26 cellular contexts compared by ENCODE assay signal in genomic region chr4:91935217-91935616, GRCh38.
"Had no signal": no experiment of that assay in that cellular context is flagged by ENCODE, and none has a peak within 500 bp of the region (broad histone marks: within the 10 kb centered on the region; RNA-seq: fewer than 3 reads in every experiment).

No MANE protein-coding gene starts in this region.

- H3K4me1 ChIP-seq: ascending aorta, body of pancreas, Peyer's patch, SJCRH30 had no signal

- H3K36me3 ChIP-seq: ascending aorta, MG63, Peyer's patch, SJCRH30, WERI-Rb-1 had no signal

- H3K9me3 ChIP-seq: ascending aorta, body of pancreas, MG63, SJCRH30, SK-N-SH had no signal

- H3K27ac ChIP-seq: ascending aorta, body of pancreas, Peyer's patch, RWPE1, SJCRH30, WERI-Rb-1 had no signal

- H3K27me3 Mint-ChIP-seq: activated CD4-positive, alpha-beta memory T cell treated with anti-CD3 and anti-CD28 coated beads, Interleukin-2, amount 10 ng/mL, durations not matched to agents 7 days and 5 days; activated CD4-positive, alpha-beta T cell treated with anti-CD3 and anti-CD28 coated beads for 36 hours; activated naive CD4-positive, alpha-beta T cell treated with anti-CD3 and anti-CD28 coated beads, Interleukin-2, amount 50 U/mL, for 24 hours; activated T-helper 17 cell treated with anti-CD3 and anti-CD28 coated beads, Interleukin-2, amount 50 U/mL, for 72 hours had no signal

- H3K9ac ChIP-seq: SK-N-SH had no signal

- H3K4me3 Mint-ChIP-seq: activated CD4-positive, alpha-beta memory T cell treated with anti-CD3 and anti-CD28 coated beads, Interleukin-2, amount 10 ng/mL, durations not matched to agents 7 days and 5 days; activated CD4-positive, alpha-beta T cell treated with anti-CD3 and anti-CD28 coated beads for 36 hours; activated naive CD4-positive, alpha-beta T cell treated with anti-CD3 and anti-CD28 coated beads, Interleukin-2, amount 50 U/mL, for 24 hours; activated T-helper 17 cell treated with anti-CD3 and anti-CD28 coated beads, Interleukin-2, amount 50 U/mL, for 72 hours had no signal

- H3K27ac Mint-ChIP-seq: activated CD4-positive, alpha-beta memory T cell treated with anti-CD3 and anti-CD28 coated beads, Interleukin-2, amount 10 ng/mL, durations not matched to agents 7 days and 5 days; activated CD4-positive, alpha-beta T cell treated with anti-CD3 and anti-CD28 coated beads for 36 hours; activated naive CD4-positive, alpha-beta T cell treated with anti-CD3 and anti-CD28 coated beads, Interleukin-2, amount 50 U/mL, for 24 hours; activated T-helper 17 cell treated with anti-CD3 and anti-CD28 coated beads, Interleukin-2, amount 50 U/mL, for 72 hours had no signal

- H3K36me3 Mint-ChIP-seq: activated naive CD4-positive, alpha-beta T cell treated with anti-CD3 and anti-CD28 coated beads, Interleukin-2, amount 50 U/mL, for 24 hours had no signal

- H3K4me2 ChIP-seq: SK-N-SH had no signal

- H3K27me3 ChIP-seq: ascending aorta, body of pancreas, MG63, Peyer's patch, SJCRH30 had no signal

- H3K4me3 ChIP-seq: ascending aorta, body of pancreas, MG63, Peyer's patch, SJCRH30 had no signal

- DNase-seq: activated CD4-positive, alpha-beta memory T cell treated with anti-CD3 and anti-CD28 coated beads, Interleukin-2, amount 10 ng/mL, durations not matched to agents 7 days and 5 days; activated CD4-positive, alpha-beta T cell treated with anti-CD3 and anti-CD28 coated beads for 36 hours; activated CD4-positive, alpha-beta T cell treated with anti-CD3 and anti-CD28 coated beads, Interleukin-2, amount 50 U/mL, for 1 hour; activated naive CD4-positive, alpha-beta T cell; activated T-cell treated with anti-CD3 and anti-CD28 coated beads for 4 hours; activated T-cell treated with anti-CD3 and anti-CD28 coated beads, Interleukin-2, amount 50 U/mL, for 48 hours; amniotic stem cell; body of pancreas; KG1; MG63; NCI-H1105; NCI-H1436; NCI-H1694 treated with DMSO at 0.1 percent for 48 hours; NCI-H2029 treated with DMSO at 0.1 percent for 48 hours; NCI-H446; NCI-H524; Peyer's patch; Right ventricle myocardium superior; SJCRH30; SK-N-SH; T-helper 1 cell; WERI-Rb-1 had no signal

- H3K4me1 Mint-ChIP-seq: activated CD4-positive, alpha-beta memory T cell treated with anti-CD3 and anti-CD28 coated beads, Interleukin-2, amount 10 ng/mL, durations not matched to agents 7 days and 5 days; activated CD4-positive, alpha-beta T cell treated with anti-CD3 and anti-CD28 coated beads for 36 hours; activated naive CD4-positive, alpha-beta T cell treated with anti-CD3 and anti-CD28 coated beads, Interleukin-2, amount 50 U/mL, for 24 hours; activated T-helper 17 cell treated with anti-CD3 and anti-CD28 coated beads, Interleukin-2, amount 50 U/mL, for 72 hours had no signal
